ENCODE assay signal across 18 cellular contexts in the genomic region with DNA sequence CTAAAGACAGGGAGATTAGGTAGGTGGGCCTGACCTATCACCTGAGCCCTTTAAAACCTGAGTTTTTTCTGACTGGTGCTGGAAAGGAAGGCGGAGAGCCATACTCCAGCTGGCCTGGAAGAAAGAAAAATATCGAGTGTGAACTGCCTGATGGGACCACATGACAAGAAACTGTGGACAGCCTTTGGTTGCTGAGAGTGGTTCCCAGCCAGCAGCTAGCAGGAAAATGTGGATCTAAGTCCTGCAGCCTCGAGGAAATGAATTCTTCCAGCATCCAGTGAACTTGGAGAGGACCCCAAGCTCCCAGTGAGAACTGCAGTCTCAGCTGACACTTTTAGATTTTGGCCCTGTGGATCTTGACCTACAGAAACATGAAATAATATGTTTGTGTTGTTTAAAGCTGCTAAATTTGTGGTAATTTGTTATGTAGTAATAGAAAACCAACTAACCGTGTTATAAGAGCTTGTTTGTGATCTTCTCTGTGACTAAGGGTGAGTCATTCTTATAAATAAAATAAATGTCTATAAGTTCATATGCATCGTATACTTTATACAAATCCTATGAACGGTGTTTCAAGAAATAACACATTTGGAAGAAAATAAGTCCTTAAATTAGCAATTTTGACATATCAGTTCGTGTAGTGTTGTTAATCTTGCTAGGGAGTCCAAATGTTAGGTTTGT.
A peak's percentile ranks its signal among the peaks of the same experiment; 100 is the strongest.
DNase-seq lines count a peak whose midpoint lies in the region; ATAC-seq, FAIRE-seq and TF ChIP-seq lines count a peak whose summit lies in the region.
"Had no signal": no experiment of that assay in that cellular context is flagged by ENCODE, and none has a peak within 500 bp of the region (broad histone marks: within the 10 kb centered on the region; RNA-seq: fewer than 3 reads in every experiment).

No MANE protein-coding gene starts in this region.

- ATAC-seq in HG02571 (IDR thresholded peaks at IDR 0.05; ENCODE audit: unreplicated experiment), result no peak
- no peak for ATAC-seq in HG03039 (IDR thresholded peaks at IDR 0.05; ENCODE audit: unreplicated experiment)
- ATAC-seq in GM19463 (IDR thresholded peaks at IDR 0.05; ENCODE audit: unreplicated experiment), result no peak
- ATAC-seq: T-cell had no signal

- H3K14ac ChIP-seq in H9 (ENCODE audit: insufficient read depth, low read length), result no peak overlapping the region

- no peak overlapping the region for H2AK5ac ChIP-seq in H9 (ENCODE audit: insufficient read length, low read length)

- peak; percentile 5 for FAIRE-seq in astrocyte (lab: Jason Lieb, UNC)

- H4K5ac ChIP-seq in H9 (ENCODE audit: insufficient read length, low read depth, low read length), result no peak overlapping the region

- H3T11ph ChIP-seq in H9 (ENCODE audit: low read length), result no peak overlapping the region

- intact Hi-C loops in CD14-positive monocyte (cut with micrococcal nuclease), result no loop called here

- H2BK5ac ChIP-seq in H9 (ENCODE audit: insufficient read length, low read length), result no peak overlapping the region

- H3K36me3 Mint-ChIP-seq in H9 (ENCODE audit: insufficient read depth in 1 of 3, low read depth in 3 of 3) (peaks cover 0 to 6% (median 1%) of the 10 kb centered on the region in 3 experiments; a peak in 1 of 7 replicates), astrocyte (ENCODE audit: low read depth, unreplicated experiment) (no peaks in the 10 kb centered on the region), CD14-positive monocyte (no peaks in the 10 kb centered on the region)
- H3K36me3 Mint-ChIP-seq: T-cell had no signal

- no CpG with 5 or more reads among the region's 7 CpGs for WGBS in H9 (ENCODE audit: extremely low coverage, insufficient read length, low lambda C conversion rate)

- no peak overlapping the region for H4K8ac ChIP-seq in H9 (replicated peaks; ENCODE audit: insufficient read length, low read depth, low read length)

- H2AFZ ChIP-seq in H9 (ENCODE audit: low read length), result no peak overlapping the region
- H2AFZ ChIP-seq in astrocyte (ENCODE audit: low read depth, low read length), result no peak overlapping the region

- H2BK120ac ChIP-seq in H9 (ENCODE audit: low read depth, low read length, poor library complexity, severe bottlenecking), result no peak overlapping the region

- H3K23ac ChIP-seq in H9 (ENCODE audit: insufficient read length, low read depth, low read length), result no peak overlapping the region

- no peaks in the 10 kb centered on the region for H3K4me1 ChIP-seq in H9 (ENCODE audit: insufficient read depth, low read length)
- H3K4me1 ChIP-seq in astrocyte (ENCODE audit: insufficient read depth, low read length), result no peaks in the 10 kb centered on the region
- H3K4me1 ChIP-seq: HAP-1 had no signal

- H3K4ac ChIP-seq in H9 (ENCODE audit: low read depth, low read length), result no peak overlapping the region

- H3K27ac Mint-ChIP-seq in H9 (no peak overlapping the region), astrocyte (ENCODE audit: unreplicated experiment) (no peak overlapping the region), CD14-positive monocyte (no peak overlapping the region)
- H3K27ac Mint-ChIP-seq: CD4-positive, alpha-beta T cell; T-cell had no signal

- H3K36me3 ChIP-seq in astrocyte (ENCODE audit: insufficient read depth, low read length), result no peaks in the 10 kb centered on the region
- H3K36me3 ChIP-seq: HAP-1 had no signal

- peak overlapping the region; percentile 73 for H2BK12ac ChIP-seq in H9 (ENCODE audit: insufficient read length, low read depth, low read length)

- H2BK15ac ChIP-seq in H9 (ENCODE audit: low read depth, low read length), result no peak overlapping the region

- H3K9ac ChIP-seq in H9 (ENCODE audit: extremely low read depth, insufficient read length, low read length), result no peak overlapping the region
- no peak overlapping the region for H3K9ac ChIP-seq in astrocyte (ENCODE audit: low read length)
- H3K9ac ChIP-seq: KMS-11 had no signal

- H3K9me3 Mint-ChIP-seq in H9 (peaks cover 0 to 2% of the 10 kb centered on the region in 2 experiments; a peak in 3 of 5 replicates), astrocyte (ENCODE audit: unreplicated experiment) (no peaks in the 10 kb centered on the region), CD14-positive monocyte (peaks cover 0 to 5% (median 2%) of the 10 kb centered on the region in 7 donors)

- no peak overlapping the region for H3K18ac ChIP-seq in H9 (ENCODE audit: insufficient read length, low read depth, low read length)

- peak; percentile 8 for DNase-seq in COLO829 (ENCODE audit: low spot score)
- no peak for DNase-seq in H9
- no peak for DNase-seq in astrocyte (ENCODE audit: low read depth)
- DNase-seq in foreskin melanocyte, result peak; percentile 44
- DNase-seq in CD14-positive monocyte (ENCODE audit: low spot score), result no peak
- DNase-seq: ACHN; CD4-positive, alpha-beta T cell; NCI-H1417; NCI-H2029; NCI-H526; T-cell had no signal

- no peaks in the 10 kb centered on the region for H3K23me2 ChIP-seq in H9 (ENCODE audit: insufficient read length, low read depth, low read length, poor library complexity, severe bottlenecking)

- H3K27me3 ChIP-seq in H9 (ENCODE audit: insufficient read depth, low read length) (no peaks in the 10 kb centered on the region), astrocyte (ENCODE audit: insufficient read depth, low read length) (peaks cover 2% of the 10 kb centered on the region)

- H3K4me3 ChIP-seq in astrocyte (ENCODE audit: insufficient read depth, low read depth, low read length), result no peak overlapping the region
- H3K4me3 ChIP-seq: HAP-1, SK-N-MC had no signal

- H3K27me3 Mint-ChIP-seq in H9 (ENCODE audit: low read depth) (no peaks in the 10 kb centered on the region), astrocyte (ENCODE audit: low read depth, unreplicated experiment) (no peaks in the 10 kb centered on the region), CD14-positive monocyte (ENCODE audit: low read depth in 3 of 3) (no peaks in the 10 kb centered on the region)
- H3K27me3 Mint-ChIP-seq: CD4-positive, alpha-beta T cell; T-cell had no signal

- no peaks in the 10 kb centered on the region for H3K79me2 ChIP-seq in H9 (ENCODE audit: insufficient read depth, low read length)
- H3K79me2 ChIP-seq in astrocyte (ENCODE audit: insufficient read depth, low read length), result no peaks in the 10 kb centered on the region

- H2BK20ac ChIP-seq in H9 (ENCODE audit: low read depth, low read length, poor library complexity, severe bottlenecking), result no peak overlapping the region

- no peaks in the 10 kb centered on the region for H3K9me3 ChIP-seq in H9 (ENCODE audit: control insufficient read depth, low read depth, low read length)
- no peaks in the 10 kb centered on the region for H3K9me3 ChIP-seq in astrocyte (ENCODE audit: insufficient read depth, low read depth, low read length)
- H3K9me3 ChIP-seq: HAP-1 had no signal

- no peak overlapping the region for H4K91ac ChIP-seq in H9 (ENCODE audit: insufficient read length, low read depth, low read length)

- H3K56ac ChIP-seq in H9 (ENCODE audit: insufficient read length, low read depth, low read length), result no peak overlapping the region

- no peak overlapping the region for H3K27ac ChIP-seq in H9 (ENCODE audit: insufficient read length, low read depth, low read length)
- no peak overlapping the region for H3K27ac ChIP-seq in astrocyte (ENCODE audit: low read depth, low read length)
- H3K27ac ChIP-seq: HL-60, KMS-11, SK-N-MC had no signal

- H3K4me2 ChIP-seq in H9 (ENCODE audit: insufficient read depth, insufficient read length, low read length) (no peak overlapping the region), astrocyte (ENCODE audit: low read length) (no peak overlapping the region)
- H3K4me2 ChIP-seq: KMS-11 had no signal

- no peaks in the 10 kb centered on the region for H3K79me1 ChIP-seq in H9 (ENCODE audit: insufficient read depth, low read depth, low read length, poor library complexity, severe bottlenecking)

- no peaks in the 10 kb centered on the region for H4K20me1 ChIP-seq in H9 (ENCODE audit: control insufficient read depth, insufficient read depth, insufficient read length)
- H4K20me1 ChIP-seq in astrocyte (ENCODE audit: insufficient read depth, low read length), result no peaks in the 10 kb centered on the region

- peaks cover 16 to 22% of the 10 kb centered on the region in 2 experiments for H3K4me1 Mint-ChIP-seq in H9
- peaks cover 8% of the 10 kb centered on the region for H3K4me1 Mint-ChIP-seq in astrocyte (ENCODE audit: low read depth, unreplicated experiment)
- no peaks in the 10 kb centered on the region for H3K4me1 Mint-ChIP-seq in CD14-positive monocyte
- H3K4me1 Mint-ChIP-seq: T-cell had no signal

- no peak for TF ChIP-seq CTCF in H9 (conservative IDR thresholded peaks at IDR 0.05)
- TF ChIP-seq CTCF in astrocyte (IDR thresholded peaks at IDR 0.05; ENCODE audit: insufficient read depth, low read depth, low read length), result no peak
- no peak for TF ChIP-seq CTCF in CD14-positive monocyte (IDR thresholded peaks at IDR 0.05)

- H3K4me3 Mint-ChIP-seq in H9, result no peak overlapping the region
- no peak overlapping the region for H3K4me3 Mint-ChIP-seq in astrocyte (ENCODE audit: unreplicated experiment)
- no peak overlapping the region for H3K4me3 Mint-ChIP-seq in CD14-positive monocyte
- H3K4me3 Mint-ChIP-seq: CD4-positive, alpha-beta T cell; T-cell had no signal

Comparison
In these comparisons a context has a peak if more than half of its experiments do, and no peak if none do; other contexts are left out.
1. DNase-seq: peak in COLO829 (single experiment) and foreskin melanocyte (single experiment); none in H9 (single experiment), astrocyte (single experiment) and CD14-positive monocyte (single experiment).